In genomic region chr3:88410259-88410658, GRCh38 we compare ENCODE assay signal across 19 cellular contexts.
DNase-seq lines count a peak whose midpoint lies in the region; ATAC-seq, FAIRE-seq and TF ChIP-seq lines count a peak whose summit lies in the region.
"Had no signal": no experiment of that assay in that cellular context is flagged by ENCODE, and none has a peak within 500 bp of the region (broad histone marks: within the 10 kb centered on the region; RNA-seq: fewer than 3 reads in every experiment).

No MANE protein-coding gene starts in this region.

- no TSS peak for BruUV-seq in A673 (replicated peaks; lab: Mats Ljungman, UMichigan)

- no peak overlapping the region for H2AFZ ChIP-seq in astrocyte (ENCODE audit: low read depth, low read length)
- H2AFZ ChIP-seq: PC-9 had no signal

- CTCF ChIA-PET in A673 (lab: Charles Lee), result interaction anchor here (0.5 kb wide), 1 partner anchor 212 kb away, joined by 7 read pairs; no protein-coding TSS in a partner anchor

- no peaks in the 10 kb centered on the region for H4K20me1 ChIP-seq in astrocyte (ENCODE audit: insufficient read depth, low read length)

- peaks cover 30% of the 10 kb centered on the region for H3K4me1 ChIP-seq in A673 (ENCODE audit: insufficient read depth, low read length, poor library complexity, severe bottlenecking)
- H3K4me1 ChIP-seq in astrocyte (ENCODE audit: insufficient read depth, low read length), result no peaks in the 10 kb centered on the region
- H3K4me1 ChIP-seq: A549 had no signal

- H3K79me2 ChIP-seq in astrocyte (ENCODE audit: insufficient read depth, low read length), result no peaks in the 10 kb centered on the region

- no peaks in the 10 kb centered on the region for H3K9me3 Mint-ChIP-seq in astrocyte (ENCODE audit: unreplicated experiment)
- H3K9me3 Mint-ChIP-seq: IgD-negative memory B cell had no signal

- H3K9ac ChIP-seq in astrocyte (ENCODE audit: low read length), result no peak overlapping the region

- H3K27me3 Mint-ChIP-seq in astrocyte (ENCODE audit: low read depth, unreplicated experiment), result no peaks in the 10 kb centered on the region

- no peak for FAIRE-seq in astrocyte (lab: Jason Lieb, UNC)
- FAIRE-seq: A549 had no signal

- H3K27ac ChIP-seq in A673 (ENCODE audit: low read depth, low read length, poor library complexity, severe bottlenecking), result no peak overlapping the region
- no peak overlapping the region for H3K27ac ChIP-seq in astrocyte (ENCODE audit: low read depth, low read length)
- H3K27ac ChIP-seq: A549, PC-9, SK-N-MC had no signal

- H3K4me2 ChIP-seq in astrocyte (ENCODE audit: low read length), result no peak overlapping the region
- H3K4me2 ChIP-seq: A549, PC-9 had no signal

- no peak overlapping the region for H3K4me3 Mint-ChIP-seq in astrocyte (ENCODE audit: unreplicated experiment)

- no peak for TF ChIP-seq CTCF in A673 (conservative IDR thresholded peaks at IDR 0.05; ENCODE audit: low read depth, low read length)
- no peak for TF ChIP-seq CTCF in GM12865 (IDR thresholded peaks at IDR 0.05; ENCODE audit: insufficient read depth, low read depth, low read length, missing control alignments)
- TF ChIP-seq CTCF in astrocyte (IDR thresholded peaks at IDR 0.05; ENCODE audit: insufficient read depth, low read depth, low read length), result no peak
- TF ChIP-seq CTCF in GM20000 (IDR thresholded peaks at IDR 0.05; ENCODE audit: extremely low read depth, missing control alignments), result no peak

- H3K9me3 ChIP-seq in A673 (ENCODE audit: low read depth, low read length, poor library complexity, severe bottlenecking) (no peaks in the 10 kb centered on the region), astrocyte (ENCODE audit: insufficient read depth, low read depth, low read length) (no peaks in the 10 kb centered on the region)
- H3K9me3 ChIP-seq: A549 had no signal

- DNase-seq in A673 (ENCODE audit: low spot score) (peak; percentile 87), GM12865 (ENCODE audit: low read depth) (peak; percentile 5), M059J (ENCODE audit: low read depth) (peak; percentile 0), astrocyte (ENCODE audit: low read depth) (peak; percentile 22), KG1 (lab: John Stamatoyannopoulos, UW) (no peak), HT-29 (ENCODE audit: low spot score) (no peak), GM20000 (ENCODE audit: low spot score) (no peak)
- DNase-seq: GF-D8, HCEC 1CT, NCI-H1048, NCI-H146, NCI-H2081 treated with DMSO at 0.1 percent for 48 hours, NCI-H345, NCI-H526 treated with DMSO at 0.1 percent for 48 hours, PC-9 had no signal

- ATAC-seq in HG02678 (IDR thresholded peaks at IDR 0.05; ENCODE audit: unreplicated experiment), result no peak
- ATAC-seq: A549 had no signal

- H3K4me3 ChIP-seq in A673 (ENCODE audit: low read depth, low read length, poor library complexity, severe bottlenecking) (no peak overlapping the region), GM12865 (ENCODE audit: low read depth, low read length) (no peak overlapping the region), astrocyte (ENCODE audit: insufficient read depth, low read depth, low read length) (no peak overlapping the region)
- H3K4me3 ChIP-seq: A549, PC-9, SK-N-MC had no signal

- intact Hi-C loops in A673 (cut with micrococcal nuclease; ENCODE audit: unreplicated experiment), result no loop called here

- H3K4me1 Mint-ChIP-seq in astrocyte (ENCODE audit: low read depth, unreplicated experiment), result peaks cover 2% of the 10 kb centered on the region

- no peaks in the 10 kb centered on the region for H3K27me3 ChIP-seq in A673 (replicated peaks; ENCODE audit: insufficient read depth, low read depth, low read length, poor library complexity)
- no peaks in the 10 kb centered on the region for H3K27me3 ChIP-seq in astrocyte (ENCODE audit: insufficient read depth, low read length)

- no peak overlapping the region for H3K27ac Mint-ChIP-seq in astrocyte (ENCODE audit: unreplicated experiment)
- H3K27ac Mint-ChIP-seq: IgD-negative memory B cell had no signal

- no peaks in the 10 kb centered on the region for H3K36me3 Mint-ChIP-seq in astrocyte (ENCODE audit: low read depth, unreplicated experiment)

- H3K36me3 ChIP-seq in A673 (ENCODE audit: insufficient read depth, low read length, poor library complexity, severe bottlenecking), result no peaks in the 10 kb centered on the region
- H3K36me3 ChIP-seq in astrocyte (ENCODE audit: insufficient read depth, low read length), result no peaks in the 10 kb centered on the region

- POLR2A ChIA-PET in A673 (lab: Charles Lee; ENCODE audit: low non-redundant PET), result no interaction called here

Comparison
In these comparisons a context has a peak if more than half of its experiments do, and no peak if none do; other contexts are left out.
1. DNase-seq: peak in A673 (single experiment), GM12865 (single experiment), M059J (single experiment) and astrocyte (single experiment); none in KG1 (single experiment), HT-29 (single experiment) and GM20000 (single experiment).